In genomic region chr4:172141025-172141424, GRCh38 we compare ENCODE assay signal across 31 cellular contexts.
"Had no signal": no experiment of that assay in that cellular context is flagged by ENCODE, and none has a peak within 500 bp of the region (broad histone marks: within the 10 kb centered on the region; RNA-seq: fewer than 3 reads in every experiment).

No MANE protein-coding gene starts in this region.

- H3K27me3 ChIP-seq: ascending aorta, cardiac muscle cell, colonic mucosa, MG63, SJCRH30 had no signal

- H3K27ac ChIP-seq: ascending aorta, cardiac muscle cell, colonic mucosa, SJCRH30, WERI-Rb-1 had no signal

- H3K4me1 ChIP-seq: ascending aorta, colonic mucosa, SJCRH30 had no signal

- H3K4me3 ChIP-seq: ascending aorta, cardiac muscle cell, colonic mucosa, MG63, SJCRH30 had no signal

- H3K36me3 ChIP-seq: ascending aorta, cardiac muscle cell, colonic mucosa, MG63, SJCRH30, WERI-Rb-1 had no signal

- DNase-seq: activated CD4-positive, alpha-beta memory T cell treated with anti-CD3 and anti-CD28 coated beads, Interleukin-2, amount 10 ng/mL, durations not matched to agents 7 days and 5 days; activated CD4-positive, alpha-beta T cell treated with anti-CD3 and anti-CD28 coated beads for 1 hour; activated CD4-positive, alpha-beta T cell treated with anti-CD3 and anti-CD28 coated beads for 48 hours; activated CD4-positive, CD25-positive, alpha-beta regulatory T cell; activated CD8-positive, alpha-beta memory T cell treated with anti-CD3 and anti-CD28 coated beads for 24 hours; activated CD8-positive, alpha-beta memory T cell treated with anti-CD3 and anti-CD28 coated beads, Interleukin-2, amount 10 ng/mL, durations not matched to agents 7 days and 5 days; activated CD8-positive, alpha-beta memory T cell treated with anti-CD3 and anti-CD28 coated beads, Interleukin-2, amount 50 U/mL, for 48 hours; activated effector memory CD4-positive, alpha-beta T cell treated with anti-CD3 and anti-CD28 coated beads, Interleukin-2, amount 50 U/mL, for 16 hours; activated naive CD4-positive, alpha-beta T cell; activated naive CD4-positive, alpha-beta T cell treated with anti-CD3 and anti-CD28 coated beads, Interleukin-2, amount 50 U/mL, for 16 hours; activated naive CD8-positive, alpha-beta T cell treated with anti-CD3 and anti-CD28 coated beads for 36 hours; activated T-cell treated with anti-CD3 and anti-CD28 coated beads, Interleukin-2, amount 50 U/mL, for 72 hours; amniotic stem cell; colonic mucosa; Kasumi-1; KBM-7; MG63; NCI-H1048; NCI-H187 treated with DMSO at 0.1 percent for 48 hours; NCI-H2107; NCI-H345; NCI-H524 treated with DMSO at 0.1 percent for 48 hours; NCI-H774; SHP77; SJCRH30; T-helper 1 cell; T-helper 2 cell; T-helper 9 cell; WERI-Rb-1 had no signal

- H3K9me3 ChIP-seq: ascending aorta, colonic mucosa, MG63, SJCRH30 had no signal
